ENCODE assay signal across 19 cellular contexts in genomic region chr3:15367059-15367458, GRCh38. TPM values are rescaled to one million over a fixed set of nuclear protein-coding genes. Genes with fewer than 3 reads are reported as not detected.
DNase-seq lines count a peak whose midpoint lies in the region; ATAC-seq, FAIRE-seq and TF ChIP-seq lines count a peak whose summit lies in the region.
"Had no signal": no experiment of that assay in that cellular context is flagged by ENCODE, and none has a peak within 500 bp of the region (broad histone marks: within the 10 kb centered on the region; RNA-seq: fewer than 3 reads in every experiment).

No MANE protein-coding gene starts in this region.

- H3K27ac ChIP-seq in SK-N-SH (ENCODE audit: low read depth in 2 of 2, low read length in 1 of 2) (no peak overlapping the region), endothelial cell of umbilical vein (ENCODE audit: insufficient read depth, low read depth, low read length) (peak overlapping the region; percentile 26), left lung (no peak overlapping the region)
- H3K27ac ChIP-seq: epithelial cell of prostate, heart right ventricle, prostate gland had no signal

- 5% methylated on average over 1 of the region's 1 CpG for WGBS in SK-N-SH (ENCODE audit: low lambda C conversion rate)

- no peak for TF ChIP-seq EP300 in SK-N-SH (IDR thresholded peaks at IDR 0.05; ENCODE audit: borderline replicate concordance in 1 of 2, low read depth in 1 of 2, low read length in 1 of 2)

- no peaks in the 10 kb centered on the region for H3K9me3 Mint-ChIP-seq in activated CD4-positive, alpha-beta memory T cell treated with anti-CD3 and anti-CD28 coated beads for 36 hours
- no peaks in the 10 kb centered on the region for H3K9me3 Mint-ChIP-seq in activated CD4-positive, alpha-beta memory T cell treated with anti-CD3 and anti-CD28 coated beads, Interleukin-2, amount 10 ng/mL, durations not matched to agents 7 days and 5 days
- no peaks in the 10 kb centered on the region for H3K9me3 Mint-ChIP-seq in stimulated activated memory B cell treated with anti-CD40 and anti-IgM and Interleukin-4, amounts not matched to agents 10 μg/mL and 1 μg/mL and 100 μg/mL, for 72 hours
- H3K9me3 Mint-ChIP-seq in type B pancreatic cell, result peaks cover 9% of the 10 kb centered on the region
- H3K9me3 Mint-ChIP-seq: activated naive CD8-positive, alpha-beta T cell treated with anti-CD3 and anti-CD28 coated beads for 36 hours had no signal

- H2AFZ ChIP-seq in SK-N-SH (ENCODE audit: low read depth) (no peak overlapping the region), endothelial cell of umbilical vein (ENCODE audit: low read depth, low read length) (no peak overlapping the region)

- dilution Hi-C loops in endothelial cell of umbilical vein (cut with MboI; ENCODE audit: extremely low pct_ligation_motif_present, low sequenced_read_pairs), result no loop called here

- H3K9me2 ChIP-seq in SK-N-SH, result no peaks in the 10 kb centered on the region

- ATAC-seq in stimulated activated memory B cell treated with anti-CD40 and anti-IgM and Interleukin-4, amounts not matched to agents 10 μg/mL and 1 μg/mL and 100 μg/mL, for 72 hours, result no peak
- ATAC-seq in GM21528 (IDR thresholded peaks at IDR 0.05; ENCODE audit: low FRiP score, unreplicated experiment), result no peak
- ATAC-seq in left lung, result no peak
- ATAC-seq: heart right ventricle, WTC11 had no signal

- TF ChIP-seq POLR2A in endothelial cell of umbilical vein (IDR thresholded peaks at IDR 0.05; ENCODE audit: low read depth, low read length), result no peak

- H3K4me1 ChIP-seq in SK-N-SH (ENCODE audit: control insufficient read depth in 1 of 2, insufficient read depth in 2 of 2, low read depth in 1 of 2, low read length in 1 of 2) (peaks cover 0 to 8% of the 10 kb centered on the region in 2 experiments; a peak in 2 of 4 replicates), endothelial cell of umbilical vein (ENCODE audit: control insufficient read depth, extremely low read depth, insufficient read depth, low read length) (peaks cover 28% of the 10 kb centered on the region), left lung (peaks cover 0 to 13% of the 10 kb centered on the region in 2 donors)
- H3K4me1 ChIP-seq: prostate gland had no signal

- TF ChIP-seq CTCF in SK-N-SH (IDR thresholded peaks at IDR 0.05), result no peak
- TF ChIP-seq CTCF in endothelial cell of umbilical vein (IDR thresholded peaks at IDR 0.05; ENCODE audit: extremely low read depth in 1 of 2, insufficient read depth in 1 of 2, low read depth in 1 of 2, low read length in 2 of 2), result no peak
- TF ChIP-seq CTCF in left lung (IDR thresholded peaks at IDR 0.05), result no peak
- TF ChIP-seq CTCF in type B pancreatic cell (conservative IDR thresholded peaks at IDR 0.05), result no peak

- H3K9ac ChIP-seq in SK-N-SH (no peak overlapping the region), endothelial cell of umbilical vein (replicated peaks; ENCODE audit: extremely low read depth, insufficient read depth, low read length) (no peak overlapping the region)

- peak; percentile 15 for FAIRE-seq in endothelial cell of umbilical vein (lab: Jason Lieb, UNC)
- FAIRE-seq: A204.1, RCC 7860 had no signal

- CTCF ChIA-PET in activated CD4-positive, alpha-beta memory T cell treated with anti-CD3 and anti-CD28 coated beads for 36 hours (lab: Charles Lee), result interaction anchor here (0.9 to 2.7 kb wide), 3 partner anchors 11 to 99 kb away, joined by 3 to 13 read pairs (median 11); no protein-coding TSS in a partner anchor
- CTCF ChIA-PET in activated CD4-positive, alpha-beta memory T cell treated with anti-CD3 and anti-CD28 coated beads, Interleukin-2, amount 10 ng/mL, durations not matched to agents 7 days and 5 days (lab: Charles Lee), result interaction anchor here (0.7 to 2.0 kb wide), 6 partner anchors 9 to 99 kb away, joined by 3 to 9 read pairs (median 5); no protein-coding TSS in a partner anchor
- CTCF ChIA-PET in SK-N-SH (lab: Yijun Ruan, JAX), result interaction anchor here (0.7 to 1.6 kb wide), 5 partner anchors 9 to 191 kb away, joined by 3 to 5 read pairs (median 3); partner anchors contain the start of gene SH3BP5
- CTCF ChIA-PET in endothelial cell of umbilical vein (lab: Charles Lee), result interaction anchor here (0.7 to 1.7 kb wide), 6 partner anchors 10 to 99 kb away, joined by 3 to 11 read pairs (median 4); partner anchors contain the start of gene SH3BP5

- no peaks in the 10 kb centered on the region for H3K36me3 Mint-ChIP-seq in activated CD4-positive, alpha-beta memory T cell treated with anti-CD3 and anti-CD28 coated beads for 36 hours
- H3K36me3 Mint-ChIP-seq in activated CD4-positive, alpha-beta memory T cell treated with anti-CD3 and anti-CD28 coated beads, Interleukin-2, amount 10 ng/mL, durations not matched to agents 7 days and 5 days (ENCODE audit: low read depth), result no peaks in the 10 kb centered on the region
- H3K36me3 Mint-ChIP-seq in stimulated activated memory B cell treated with anti-CD40 and anti-IgM and Interleukin-4, amounts not matched to agents 10 μg/mL and 1 μg/mL and 100 μg/mL, for 72 hours, result no peaks in the 10 kb centered on the region
- no peaks in the 10 kb centered on the region for H3K36me3 Mint-ChIP-seq in type B pancreatic cell
- H3K36me3 Mint-ChIP-seq: activated naive CD8-positive, alpha-beta T cell treated with anti-CD3 and anti-CD28 coated beads for 36 hours; WTC11 had no signal

- no peaks in the 10 kb centered on the region for H3K27me3 Mint-ChIP-seq in activated CD4-positive, alpha-beta memory T cell treated with anti-CD3 and anti-CD28 coated beads for 36 hours
- no peaks in the 10 kb centered on the region for H3K27me3 Mint-ChIP-seq in activated CD4-positive, alpha-beta memory T cell treated with anti-CD3 and anti-CD28 coated beads, Interleukin-2, amount 10 ng/mL, durations not matched to agents 7 days and 5 days
- no peaks in the 10 kb centered on the region for H3K27me3 Mint-ChIP-seq in stimulated activated memory B cell treated with anti-CD40 and anti-IgM and Interleukin-4, amounts not matched to agents 10 μg/mL and 1 μg/mL and 100 μg/mL, for 72 hours
- no peaks in the 10 kb centered on the region for H3K27me3 Mint-ChIP-seq in type B pancreatic cell

- H4K20me1 ChIP-seq in SK-N-SH (ENCODE audit: insufficient read depth) (no peaks in the 10 kb centered on the region), endothelial cell of umbilical vein (replicated peaks; ENCODE audit: control insufficient read depth, extremely low read depth, insufficient read depth, low read length) (no peaks in the 10 kb centered on the region)

- H3K27me3 ChIP-seq in SK-N-SH (ENCODE audit: insufficient read depth) (no peaks in the 10 kb centered on the region), endothelial cell of umbilical vein (ENCODE audit: control insufficient read depth in 2 of 2, insufficient read depth in 2 of 2, low read length in 2 of 2) (no peaks in the 10 kb centered on the region), left lung (no peaks in the 10 kb centered on the region)
- H3K27me3 ChIP-seq: heart right ventricle had no signal

- H3K4me2 ChIP-seq in SK-N-SH (0 out of 2 replicates have a peak overlapping the region, but pooled peaks have one; percentile 36), endothelial cell of umbilical vein (ENCODE audit: insufficient read depth, low read length) (peak overlapping the region; percentile 52)

- POLR2A ChIA-PET in activated CD4-positive, alpha-beta memory T cell treated with anti-CD3 and anti-CD28 coated beads for 36 hours (lab: Charles Lee), result interaction anchor here (1.0 to 1.2 kb wide), 2 partner anchors 12 to 35 kb away, joined by 4 read pairs; partner anchors contain the start of gene SH3BP5
- POLR2A ChIA-PET in activated CD4-positive, alpha-beta memory T cell treated with anti-CD3 and anti-CD28 coated beads, Interleukin-2, amount 10 ng/mL, durations not matched to agents 7 days and 5 days (lab: Charles Lee), result interaction anchor here (0.9 to 1.6 kb wide), 2 partner anchors 9 to 98 kb away, joined by 3 to 4 read pairs; no protein-coding TSS in a partner anchor
- POLR2A ChIA-PET in SK-N-SH (lab: Yijun Ruan, JAX), result no interaction called here
- POLR2A ChIA-PET in endothelial cell of umbilical vein (lab: Charles Lee), result no interaction called here

- no peaks in the 10 kb centered on the region for H3K9me3 ChIP-seq in SK-N-SH
- no peaks in the 10 kb centered on the region for H3K9me3 ChIP-seq in endothelial cell of umbilical vein (replicated peaks; ENCODE audit: control insufficient read depth, insufficient read depth, low read length)
- no peaks in the 10 kb centered on the region for H3K9me3 ChIP-seq in left lung
- H3K9me3 ChIP-seq: prostate gland had no signal

- BruUV-seq in endothelial cell of umbilical vein (replicated peaks; lab: Mats Ljungman, UMichigan), result no TSS peak

- H3K9me1 ChIP-seq in endothelial cell of umbilical vein (replicated peaks; ENCODE audit: control insufficient read depth, extremely low read depth, insufficient read depth, low read length), result no peaks in the 10 kb centered on the region

- intact Hi-C loops in activated CD4-positive, alpha-beta memory T cell treated with anti-CD3 and anti-CD28 coated beads for 36 hours (cut with micrococcal nuclease), result no loop called here
- intact Hi-C loops in endothelial cell of umbilical vein (cut with micrococcal nuclease), result no loop called here
- intact Hi-C loops in left lung (cut with DNase I), result no loop called here

- H3K79me2 ChIP-seq in SK-N-SH (ENCODE audit: insufficient read depth) (no peaks in the 10 kb centered on the region), endothelial cell of umbilical vein (ENCODE audit: control insufficient read depth, insufficient read depth, low read length) (no peaks in the 10 kb centered on the region)

- no peaks in the 10 kb centered on the region for H3F3A ChIP-seq in SK-N-SH (replicated peaks; ENCODE audit: insufficient read depth)

- H3K27ac Mint-ChIP-seq in activated CD4-positive, alpha-beta memory T cell treated with anti-CD3 and anti-CD28 coated beads for 36 hours, result peak overlapping the region; percentile 39
- no peak overlapping the region for H3K27ac Mint-ChIP-seq in activated CD4-positive, alpha-beta memory T cell treated with anti-CD3 and anti-CD28 coated beads, Interleukin-2, amount 10 ng/mL, durations not matched to agents 7 days and 5 days
- H3K27ac Mint-ChIP-seq in stimulated activated memory B cell treated with anti-CD40 and anti-IgM and Interleukin-4, amounts not matched to agents 10 μg/mL and 1 μg/mL and 100 μg/mL, for 72 hours, result peak overlapping the region; percentile 72
- no peak overlapping the region for H3K27ac Mint-ChIP-seq in type B pancreatic cell
- H3K27ac Mint-ChIP-seq: activated naive CD8-positive, alpha-beta T cell treated with anti-CD3 and anti-CD28 coated beads for 36 hours; WTC11 had no signal

- no peak for DNase-seq in activated CD4-positive, alpha-beta memory T cell treated with anti-CD3 and anti-CD28 coated beads for 36 hours
- no peak for DNase-seq in activated CD4-positive, alpha-beta memory T cell treated with anti-CD3 and anti-CD28 coated beads, Interleukin-2, amount 10 ng/mL, durations not matched to agents 7 days and 5 days
- DNase-seq in SK-N-SH, result no peak
- peak; percentile 56 for DNase-seq in endothelial cell of umbilical vein (ENCODE audit: low read depth, low spot score)
- DNase-seq in left lung, result no peak
- DNase-seq in type B pancreatic cell (ENCODE audit: extremely low spot score, unreplicated experiment), result no peak
- DNase-seq: activated naive CD8-positive, alpha-beta T cell treated with anti-CD3 and anti-CD28 coated beads for 36 hours; heart right ventricle; MM.1S; NCI-H2029 treated with DMSO at 0.1 percent for 48 hours; NCI-H774; stimulated activated CD4-positive, alpha-beta T cell treated with anti-CD3 and anti-CD28 coated beads, Interleukin-12 subunit alpha, Interleukin-12 subunit beta, amount 100 ng/mL, for 4 hours had no signal

- no peak overlapping the region for H3K4me3 ChIP-seq in SK-N-SH (ENCODE audit: low read depth in 2 of 2, low read length in 1 of 2)
- no peak overlapping the region for H3K4me3 ChIP-seq in endothelial cell of umbilical vein (replicated peaks in 1 of 3; ENCODE audit: insufficient read depth in 1 of 3, low read depth in 1 of 3, low read length in 3 of 3)
- H3K4me3 ChIP-seq in left lung, result no peak overlapping the region
- H3K4me3 ChIP-seq: heart right ventricle, prostate gland had no signal

- no peak overlapping the region for H3K4me3 Mint-ChIP-seq in activated CD4-positive, alpha-beta memory T cell treated with anti-CD3 and anti-CD28 coated beads for 36 hours
- no peak overlapping the region for H3K4me3 Mint-ChIP-seq in activated CD4-positive, alpha-beta memory T cell treated with anti-CD3 and anti-CD28 coated beads, Interleukin-2, amount 10 ng/mL, durations not matched to agents 7 days and 5 days
- H3K4me3 Mint-ChIP-seq in stimulated activated memory B cell treated with anti-CD40 and anti-IgM and Interleukin-4, amounts not matched to agents 10 μg/mL and 1 μg/mL and 100 μg/mL, for 72 hours, result no peak overlapping the region
- no peak overlapping the region for H3K4me3 Mint-ChIP-seq in type B pancreatic cell
- H3K4me3 Mint-ChIP-seq: activated naive CD8-positive, alpha-beta T cell treated with anti-CD3 and anti-CD28 coated beads for 36 hours; WTC11 had no signal

- H3K36me3 ChIP-seq in SK-N-SH (replicated peaks in 1 of 2; ENCODE audit: control insufficient read depth in 1 of 2, insufficient read depth in 2 of 2, low read length in 1 of 2), result no peaks in the 10 kb centered on the region
- no peaks in the 10 kb centered on the region for H3K36me3 ChIP-seq in endothelial cell of umbilical vein (ENCODE audit: control insufficient read depth in 2 of 2, extremely low read depth in 1 of 2, insufficient read depth in 2 of 2, low read length in 2 of 2)
- no peaks in the 10 kb centered on the region for H3K36me3 ChIP-seq in left lung
- H3K36me3 ChIP-seq: heart right ventricle, prostate gland had no signal

- TF ChIP-seq RAD21 in SK-N-SH (IDR thresholded peaks at IDR 0.05; ENCODE audit: low read length), result no peak

- peaks cover 30% of the 10 kb centered on the region for H3K4me1 Mint-ChIP-seq in activated CD4-positive, alpha-beta memory T cell treated with anti-CD3 and anti-CD28 coated beads for 36 hours (ENCODE audit: low read depth)
- H3K4me1 Mint-ChIP-seq in activated CD4-positive, alpha-beta memory T cell treated with anti-CD3 and anti-CD28 coated beads, Interleukin-2, amount 10 ng/mL, durations not matched to agents 7 days and 5 days, result peaks cover 29% of the 10 kb centered on the region
- H3K4me1 Mint-ChIP-seq in stimulated activated memory B cell treated with anti-CD40 and anti-IgM and Interleukin-4, amounts not matched to agents 10 μg/mL and 1 μg/mL and 100 μg/mL, for 72 hours, result peaks cover 40% of the 10 kb centered on the region
- peaks cover 10% of the 10 kb centered on the region for H3K4me1 Mint-ChIP-seq in type B pancreatic cell (ENCODE audit: unreplicated experiment)

RNA-seq across cellular contexts. Expression of gene SH3BP5, which starts 34.7 kb away (rescaled TPM):
- 10 to 100 TPM; 33.6 to 37.5 TPM for total RNA-seq in activated CD4-positive, alpha-beta memory T cell treated with anti-CD3 and anti-CD28 coated beads for 36 hours
- 10 to 100 TPM; 39.0 to 40.9 TPM for total RNA-seq in activated CD4-positive, alpha-beta memory T cell treated with anti-CD3 and anti-CD28 coated beads, Interleukin-2, amount 10 ng/mL, durations not matched to agents 7 days and 5 days
- polyA plus RNA-seq in SK-N-SH (2012; rRNA removed) (29.5 and 32.3 TPM in 2 replicates), endothelial cell of umbilical vein (25.0 and 35.3 TPM in 2 replicates)
- polyA plus RNA-seq in SK-N-SH (2012; cell fraction: cytosol; rRNA removed), result 27.5 and 29.2 TPM in 2 replicates
- 33.0 and 35.2 TPM in 2 replicates for polyA plus RNA-seq in SK-N-SH (2012; cell fraction: nucleus; rRNA removed)
- total RNA-seq in endothelial cell of umbilical vein (64.8 and 76.3 TPM in 2 replicates), left lung (10 to 100 TPM; 53.3 to 62.2 TPM), type B pancreatic cell (ENCODE audit: low replicate concordance) (31.2 and 33.4 TPM in 2 replicates)
- polyA plus RNA-seq in endothelial cell of umbilical vein (2011; cell fraction: cytosol; rRNA removed), result 51.1 and 55.7 TPM in 2 replicates
- polyA plus RNA-seq in endothelial cell of umbilical vein (2011; cell fraction: nucleus; rRNA removed), result 58.2 and 66.7 TPM in 2 replicates
- 44.3 and 58.3 TPM in 2 replicates for polyA plus RNA-seq in endothelial cell of umbilical vein (2012)
- polyA minus RNA-seq in endothelial cell of umbilical vein, result 32.9 and 34.3 TPM in 2 replicates
- polyA minus RNA-seq in endothelial cell of umbilical vein (2011; cell fraction: cytosol; rRNA and poly(A)+ RNA removed), result 20.3 TPM
- 15.8 and 20.4 TPM in 2 replicates for polyA minus RNA-seq in endothelial cell of umbilical vein (2011; cell fraction: nucleus; rRNA and poly(A)+ RNA removed)

Comparison
In these comparisons a context has a peak if more than half of its experiments do, and no peak if none do; other contexts are left out.
1. H3K27ac Mint-ChIP-seq: peak in activated CD4-positive, alpha-beta memory T cell treated with anti-CD3 and anti-CD28 coated beads for 36 hours (single experiment) and stimulated activated memory B cell treated with anti-CD40 and anti-IgM and Interleukin-4, amounts not matched to agents 10 μg/mL and 1 μg/mL and 100 μg/mL, for 72 hours (single experiment); none in activated CD4-positive, alpha-beta memory T cell treated with anti-CD3 and anti-CD28 coated beads, Interleukin-2, amount 10 ng/mL, durations not matched to agents 7 days and 5 days (single experiment) and type B pancreatic cell (single experiment).
2. POLR2A ChIA-PET loops: an anchor here in activated CD4-positive, alpha-beta memory T cell treated with anti-CD3 and anti-CD28 coated beads for 36 hours (1.0 to 1.2 kb wide) and activated CD4-positive, alpha-beta memory T cell treated with anti-CD3 and anti-CD28 coated beads, Interleukin-2, amount 10 ng/mL, durations not matched to agents 7 days and 5 days (0.9 to 1.6 kb wide); none called in SK-N-SH and endothelial cell of umbilical vein.